Comparison of ENCODE assay signal across 28 cellular contexts in genomic region chr16:57951204-57951960, GRCh38. TPM values are rescaled to one million over a fixed set of nuclear protein-coding genes. Genes with fewer than 3 reads are reported as not detected.
DNase-seq lines count a peak whose midpoint lies in the region; ATAC-seq, FAIRE-seq and TF ChIP-seq lines count a peak whose summit lies in the region.
"Had no signal": no experiment of that assay in that cellular context is flagged by ENCODE, and none has a peak within 500 bp of the region (broad histone marks: within the 10 kb centered on the region; RNA-seq: fewer than 3 reads in every experiment).

No MANE protein-coding gene starts in this region.

- H4K8ac ChIP-seq in trophoblast cell (ENCODE audit: low read depth, low read length) = no peak overlapping the region

- no peak overlapping the region for H2BK5ac ChIP-seq in trophoblast cell (ENCODE audit: low read depth, low read length, poor library complexity)

- CTCF ChIA-PET in GM12878 (lab: Yijun Ruan, JAX) = interaction anchor here (0.6 kb wide), 1 partner anchor 349 kb away, joined by 3 read pairs; no protein-coding TSS in a partner anchor

- peaks cover 0 to 2% (median 0%) of the 10 kb centered on the region in 9 donors for H3K9me3 Mint-ChIP-seq in naive thymus-derived CD8-positive, alpha-beta T cell
- H3K9me3 Mint-ChIP-seq: CD4-positive, CD25-positive, alpha-beta regulatory T cell; CD8-positive, alpha-beta memory T cell had no signal

- no peaks in the 10 kb centered on the region for H3K36me3 Mint-ChIP-seq in naive thymus-derived CD8-positive, alpha-beta T cell
- H3K36me3 Mint-ChIP-seq: CD14-positive monocyte; CD4-positive, alpha-beta memory T cell; CD4-positive, CD25-positive, alpha-beta regulatory T cell; CD8-positive, alpha-beta memory T cell had no signal

- H3K27me3 ChIP-seq in GM12878 (replicated peaks in 1 of 2; ENCODE audit: control insufficient read depth in 2 of 2, insufficient read depth in 2 of 2, low read length in 1 of 2) (no peaks in the 10 kb centered on the region), bronchial epithelial cell (ENCODE audit: control insufficient read depth, insufficient read depth, low read length) (peaks cover 2% of the 10 kb centered on the region), trophoblast cell (ENCODE audit: insufficient read depth, low read length) (no peaks in the 10 kb centered on the region)
- H3K27me3 ChIP-seq: BE2C, BLaER1 had no signal

- TF ChIP-seq POLR2A in GM12878 (IDR thresholded peaks at IDR 0.05; ENCODE audit: low read depth, low read length) = no peak

- no peak for TF ChIP-seq RAD21 in GM12878 (IDR thresholded peaks at IDR 0.05; ENCODE audit: insufficient read depth, low read depth, low read length)

- H3K36me3 ChIP-seq in GM12878 (ENCODE audit: control insufficient read depth in 2 of 2, insufficient read depth in 2 of 2, low read length in 1 of 2) = no peaks in the 10 kb centered on the region
- H3K36me3 ChIP-seq in bronchial epithelial cell (ENCODE audit: control insufficient read depth, insufficient read depth, low read length) = no peaks in the 10 kb centered on the region
- H3K36me3 ChIP-seq in trophoblast cell (ENCODE audit: control insufficient read depth in 1 of 2, insufficient read depth in 2 of 2, low read length in 2 of 2) = no peaks in the 10 kb centered on the region
- H3K36me3 ChIP-seq: BE2C, BLaER1 had no signal

- no peak overlapping the region for H3K4me3 Mint-ChIP-seq in naive thymus-derived CD8-positive, alpha-beta T cell
- H3K4me3 Mint-ChIP-seq: CD14-positive monocyte; CD4-positive, alpha-beta memory T cell; CD4-positive, CD25-positive, alpha-beta regulatory T cell; CD8-positive, alpha-beta memory T cell had no signal

- no peaks in the 10 kb centered on the region for H3K9me3 ChIP-seq in GM12878 (replicated peaks; ENCODE audit: control insufficient read depth, insufficient read depth, low read length)
- H3K9me3 ChIP-seq in trophoblast cell (ENCODE audit: insufficient read depth, low read depth, low read length) = no peaks in the 10 kb centered on the region
- H3K9me3 ChIP-seq: BE2C, BLaER1, Caco-2 had no signal

- H4K20me1 ChIP-seq in GM12878 (ENCODE audit: control insufficient read depth, insufficient read depth) = no peaks in the 10 kb centered on the region
- H4K20me1 ChIP-seq: BLaER1 had no signal

- ATAC-seq in GM12878 = no peak
- ATAC-seq in GM19023 (IDR thresholded peaks at IDR 0.05; ENCODE audit: unreplicated experiment) = no peak
- ATAC-seq in naive thymus-derived CD8-positive, alpha-beta T cell = no peak

- no peak for DNase-seq in HTR-8/SVneo (ENCODE audit: insufficient read length, low spot score)
- DNase-seq in GM12878 (ENCODE audit: low read depth, low spot score) = no peak
- peak; percentile 25 for DNase-seq in bronchial epithelial cell (ENCODE audit: low read depth)
- peak; percentile 54 to 59 for DNase-seq in trophoblast cell
- DNase-seq in COLO668 (lab: John Stamatoyannopoulos, UW; ENCODE audit: unreplicated experiment) = no peak
- DNase-seq in naive thymus-derived CD8-positive, alpha-beta T cell = no peak
- DNase-seq: 8988T; ACHN; BE2C; C1 segment of cervical spinal cord; Caco-2; Calu3; CD4-positive, alpha-beta memory T cell; CD4-positive, CD25-positive, alpha-beta regulatory T cell; DMS79 treated with DMSO at 0.1 percent for 48 hours; GF-D8 had no signal

- RAD21 ChIA-PET in GM12878 (lab: Charles Lee; ENCODE audit: unreplicated experiment) = no interaction called here

- H3K9ac ChIP-seq in GM12878 (ENCODE audit: control insufficient read depth, insufficient read depth, low read length) (no peak overlapping the region), trophoblast cell (ENCODE audit: low read length) (no peak overlapping the region)
- H3K9ac ChIP-seq: BLaER1 had no signal

- no TSS peak for BruUV-seq in GM12878 (replicated peaks; lab: Mats Ljungman, UMichigan)

- no peak overlapping the region for H2BK120ac ChIP-seq in trophoblast cell (ENCODE audit: insufficient read depth, low read length, poor library complexity)

- TF ChIP-seq CTCF in GM12878 (IDR thresholded peaks at IDR 0.05 in 2 of 3, conservative IDR thresholded peaks at IDR 0.05 in 1 of 3; ENCODE audit: control insufficient read depth in 2 of 3, extremely low read depth in 1 of 3, insufficient read depth in 1 of 3, low read depth in 3 of 3, low read length in 3 of 3) (no peak), bronchial epithelial cell (IDR thresholded peaks at IDR 0.05; ENCODE audit: insufficient read depth, low read length, severe bottlenecking) (no peak)

- no peak overlapping the region for H3K4ac ChIP-seq in trophoblast cell (ENCODE audit: low read depth, low read length)

- TF ChIP-seq EP300 in GM12878 (IDR thresholded peaks at IDR 0.05; ENCODE audit: borderline replicate concordance in 1 of 2, control insufficient read depth in 1 of 2, low read depth in 2 of 2, low read length in 2 of 2) = no peak

- POLR2A ChIA-PET in GM12878 (lab: Charles Lee) = no interaction called here
- POLR2A ChIA-PET in naive thymus-derived CD8-positive, alpha-beta T cell (lab: Charles Lee) = no interaction called here

- FAIRE-seq in HTR-8/SVneo (lab: Jason Lieb, UNC) = peak; percentile 59
- FAIRE-seq in GM12878 (lab: Jason Lieb, UNC) = no peak
- FAIRE-seq in bronchial epithelial cell (lab: Jason Lieb, UNC) = no peak
- FAIRE-seq: A204.1, D721Med, G401.6, GM12892, GM18507, GM19239 had no signal

- H4K91ac ChIP-seq in trophoblast cell (ENCODE audit: low read depth, low read length) = no peak overlapping the region

- intact Hi-C loops in GM12878 (cut with micrococcal nuclease; ENCODE audit: unreplicated experiment) = no loop called here

- H3K27me3 Mint-ChIP-seq in naive thymus-derived CD8-positive, alpha-beta T cell = peaks cover 0 to 7% (median 0%) of the 10 kb centered on the region in 5 donors

- H3K27ac Mint-ChIP-seq in naive thymus-derived CD8-positive, alpha-beta T cell = no peak overlapping the region
- H3K27ac Mint-ChIP-seq: CD4-positive, alpha-beta memory T cell had no signal

- in situ Hi-C loops in GM12878 (cut with MboI) = no loop called here

- H3K4me2 ChIP-seq in GM12878 (ENCODE audit: control insufficient read depth, insufficient read depth) (no peak overlapping the region), trophoblast cell (ENCODE audit: low read length) (no peak overlapping the region)
- H3K4me2 ChIP-seq: BLaER1 had no signal

- H3K14ac ChIP-seq in trophoblast cell (ENCODE audit: low read length) = no peak overlapping the region

- H2AK5ac ChIP-seq in trophoblast cell (ENCODE audit: low read length) = no peak overlapping the region

- no peaks in the 10 kb centered on the region for H3K79me1 ChIP-seq in trophoblast cell (ENCODE audit: low read length)

- H4K12ac ChIP-seq in trophoblast cell (ENCODE audit: low read depth, low read length) = no peak overlapping the region

- no peaks in the 10 kb centered on the region for H3K4me1 Mint-ChIP-seq in naive thymus-derived CD8-positive, alpha-beta T cell
- H3K4me1 Mint-ChIP-seq: CD14-positive monocyte; CD4-positive, alpha-beta memory T cell; CD8-positive, alpha-beta memory T cell had no signal

- H3K27ac ChIP-seq in GM12878 (ENCODE audit: control insufficient read depth, insufficient read depth) (no peak overlapping the region), trophoblast cell (ENCODE audit: low read depth, low read length) (no peak overlapping the region)
- H3K27ac ChIP-seq: BLaER1 had no signal

- no peaks in the 10 kb centered on the region for H3K4me1 ChIP-seq in GM12878 (ENCODE audit: control insufficient read depth, insufficient read depth, low read length)
- H3K4me1 ChIP-seq in trophoblast cell (ENCODE audit: control insufficient read depth in 1 of 2, insufficient read depth in 2 of 2, low read length in 2 of 2) = no peaks in the 10 kb centered on the region
- H3K4me1 ChIP-seq: BLaER1, Caco-2 had no signal

- H3K23ac ChIP-seq in trophoblast cell (ENCODE audit: low read length) = no peak overlapping the region

- SMC1A ChIA-PET in GM12878 (lab: Charles Lee; ENCODE audit: uncharacterized antibody, unreplicated experiment) = no interaction called here

- H2AFZ ChIP-seq in GM12878 (ENCODE audit: control insufficient read depth, low read depth, low read length) (no peak overlapping the region), trophoblast cell (ENCODE audit: insufficient read depth, low read length, poor library complexity) (no peak overlapping the region)

- no peaks in the 10 kb centered on the region for H3K79me2 ChIP-seq in GM12878 (ENCODE audit: control insufficient read depth, insufficient read depth, low read length)
- no peaks in the 10 kb centered on the region for H3K79me2 ChIP-seq in trophoblast cell (ENCODE audit: control insufficient read depth, insufficient read depth, low read length, poor library complexity)

- WGBS in GM12878 (ENCODE audit: insufficient coverage, insufficient replicate concordance, low lambda C conversion rate, missing lambda C conversion rate) = 25% methylated on average over 7 of the region's 7 CpGs
- WGBS in trophoblast cell (ENCODE audit: extremely low coverage, insufficient coverage, insufficient read length) = no CpG with 5 or more reads among the region's 7 CpGs

- no peak overlapping the region for H3K18ac ChIP-seq in trophoblast cell (ENCODE audit: low read length)

- H3K4me3 ChIP-seq in GM12878 = no peak overlapping the region
- H3K4me3 ChIP-seq in bronchial epithelial cell (ENCODE audit: low read depth, low read length) = no peak overlapping the region
- H3K4me3 ChIP-seq in trophoblast cell (ENCODE audit: low read depth, low read length) = no peak overlapping the region
- H3K4me3 ChIP-seq: BLaER1 had no signal

- no peak overlapping the region for H2BK12ac ChIP-seq in trophoblast cell (ENCODE audit: low read length)

RNA-seq across cellular contexts. Expression of gene CNGB1, which starts 19.5 kb away (rescaled TPM):
- not detected in 2 replicates for total RNA-seq in GM12878 (2013; cell fraction: nucleolus; rRNA removed)
- not detected in 2 replicates for total RNA-seq in GM12878 (2014; rRNA removed)
- total RNA-seq in GM12878 (2014; rRNA removed; fragmentation: Illumina TruSeq; extraction: Trizol) = not detected in 2 replicates
- not detected in 2 replicates for total RNA-seq in GM12878 (2021)
- not detected for polyA plus RNA-seq in GM12878 (2011; ENCODE audit: low read depth)
- 0.03 TPM in 1 of 2 replicates, not detected in the other for polyA plus RNA-seq in GM12878 (2011; rRNA removed)
- polyA plus RNA-seq in GM12878 (2011; cell fraction: cytosol; rRNA removed) = 0.03 and 0.10 TPM in 2 replicates
- polyA plus RNA-seq in GM12878 (2011; cell fraction: nucleus; rRNA removed) = 0.04 and 0.15 TPM in 2 replicates
- polyA plus RNA-seq in GM12878 (2012) = not detected in 2 replicates
- not detected in 2 replicates for polyA plus RNA-seq in GM12878 (2014; fragmentation: Illumina TruSeq; extraction: Trizol)
- not detected for polyA plus RNA-seq in GM12878 (2014; fragmentation: Nextera tagmentation; extraction: Ambion mirVana)
- not detected in 2 replicates for polyA plus RNA-seq in GM12878 (2014; rRNA removed)
- not detected for polyA plus RNA-seq in GM12878 (2016; fragmentation: Nextera tagmentation; extraction: Ambion mirVana)
- not detected in 2 replicates for polyA minus RNA-seq in GM12878 (2011; rRNA and poly(A)+ RNA removed)
- not detected in 2 replicates for polyA minus RNA-seq in GM12878 (2011; cell fraction: cytosol; rRNA and poly(A)+ RNA removed)
- polyA minus RNA-seq in GM12878 (2011; cell fraction: nucleus; rRNA and poly(A)+ RNA removed) = not detected in 2 replicates
- total RNA-seq in bronchial epithelial cell = under 0.01 and 0.26 TPM in 2 replicates
- polyA plus RNA-seq in trophoblast cell (2013) = 0.11 and 0.12 TPM in 2 replicates
- not detected for total RNA-seq in naive thymus-derived CD8-positive, alpha-beta T cell
- polyA plus RNA-seq in naive thymus-derived CD8-positive, alpha-beta T cell = not detected
- total RNA-seq: A673; Caco-2; CD4-positive, alpha-beta memory T cell; CD4-positive, CD25-positive, alpha-beta regulatory T cell; CD8-positive, alpha-beta memory T cell had no signal
- polyA plus RNA-seq: AG04450; CD14-positive monocyte; CD4-positive, alpha-beta memory T cell; CD4-positive, CD25-positive, alpha-beta regulatory T cell; CD8-positive, alpha-beta memory T cell had no signal

RNA-seq across cellular contexts. Expression of gene ZNF319, which starts 49.1 kb away (rescaled TPM):
- total RNA-seq in GM12878 (2013; cell fraction: nucleolus; rRNA removed) = 4.3 and 5.1 TPM in 2 replicates
- 1.4 TPM in 2 replicates for total RNA-seq in GM12878 (2014; rRNA removed)
- total RNA-seq in GM12878 (2014; rRNA removed; fragmentation: Illumina TruSeq; extraction: Trizol) = 1.1 TPM in 2 replicates
- 6.9 and 7.4 TPM in 2 replicates for total RNA-seq in GM12878 (2021)
- polyA plus RNA-seq in GM12878 (2011; ENCODE audit: low read depth) = 1.4 TPM
- 0.72 and 1.7 TPM in 2 replicates for polyA plus RNA-seq in GM12878 (2011; rRNA removed)
- polyA plus RNA-seq in GM12878 (2011; cell fraction: cytosol; rRNA removed) = 2.5 and 2.7 TPM in 2 replicates
- 5.4 and 8.8 TPM in 2 replicates for polyA plus RNA-seq in GM12878 (2011; cell fraction: nucleus; rRNA removed)
- 3.7 and 4.1 TPM in 2 replicates for polyA plus RNA-seq in GM12878 (2012)
- 1.2 and 1.8 TPM in 2 replicates for polyA plus RNA-seq in GM12878 (2014; fragmentation: Illumina TruSeq; extraction: Trizol)
- polyA plus RNA-seq in GM12878 (2014; fragmentation: Nextera tagmentation; extraction: Ambion mirVana) = under 1 TPM; 0.29 to 0.69 TPM
- polyA plus RNA-seq in GM12878 (2014; rRNA removed) = 2.7 and 3.7 TPM in 2 replicates
- polyA plus RNA-seq in GM12878 (2016; fragmentation: Nextera tagmentation; extraction: Ambion mirVana) = 1 to 10 TPM; 2.8 to 3.3 TPM
- 2.8 and 5.1 TPM in 2 replicates for polyA minus RNA-seq in GM12878 (2011; rRNA and poly(A)+ RNA removed)
- polyA minus RNA-seq in GM12878 (2011; cell fraction: cytosol; rRNA and poly(A)+ RNA removed) = 2.1 TPM in 2 replicates
- polyA minus RNA-seq in GM12878 (2011; cell fraction: nucleus; rRNA and poly(A)+ RNA removed) = 5.0 and 7.0 TPM in 2 replicates
- total RNA-seq in bronchial epithelial cell = 2.4 and 3.8 TPM in 2 replicates
- polyA plus RNA-seq in trophoblast cell (2013) = 5.7 and 6.8 TPM in 2 replicates
- total RNA-seq in naive thymus-derived CD8-positive, alpha-beta T cell = 10 to 100 TPM; 20.2 to 21.6 TPM
- polyA plus RNA-seq in naive thymus-derived CD8-positive, alpha-beta T cell = 10 to 100 TPM in 1 of 3 donors, 1 to 10 TPM in 2; 3.7 to 10.7 (median 6.0) TPM

RNA-seq across cellular contexts. Expression of gene USB1, which starts 49.8 kb away (rescaled TPM):
- total RNA-seq in GM12878 (2013; cell fraction: nucleolus; rRNA removed) = 44.1 and 54.1 TPM in 2 replicates
- total RNA-seq in GM12878 (2014; rRNA removed) (9.7 and 9.9 TPM in 2 replicates), GM12878 (2014; rRNA removed; fragmentation: Illumina TruSeq; extraction: Trizol) (9.4 and 10.0 TPM in 2 replicates), GM12878 (2021) (50.2 and 50.8 TPM in 2 replicates), bronchial epithelial cell (25.5 and 29.5 TPM in 2 replicates)
- 20.3 TPM for polyA plus RNA-seq in GM12878 (2011; ENCODE audit: low read depth)
- polyA plus RNA-seq in GM12878 (2011; rRNA removed) (28.3 and 45.4 TPM in 2 replicates), GM12878 (2014; fragmentation: Illumina TruSeq; extraction: Trizol) (37.6 and 39.7 TPM in 2 replicates), GM12878 (2014; fragmentation: Nextera tagmentation; extraction: Ambion mirVana) (1 to 10 TPM; 7.9 to 8.7 TPM), GM12878 (2014; rRNA removed) (41.1 and 43.5 TPM in 2 replicates), GM12878 (2016; fragmentation: Nextera tagmentation; extraction: Ambion mirVana) (10 to 100 TPM; 53.2 to 72.2 TPM)
- 50.4 and 59.0 TPM in 2 replicates for polyA plus RNA-seq in GM12878 (2011; cell fraction: cytosol; rRNA removed)
- 40.6 and 53.8 TPM in 2 replicates for polyA plus RNA-seq in GM12878 (2011; cell fraction: nucleus; rRNA removed)
- polyA plus RNA-seq in GM12878 (2012) = 21.3 and 31.1 TPM in 2 replicates
- 33.4 and 50.6 TPM in 2 replicates for polyA minus RNA-seq in GM12878 (2011; rRNA and poly(A)+ RNA removed)
- polyA minus RNA-seq in GM12878 (2011; cell fraction: cytosol; rRNA and poly(A)+ RNA removed) = 28.3 and 28.5 TPM in 2 replicates
- polyA minus RNA-seq in GM12878 (2011; cell fraction: nucleus; rRNA and poly(A)+ RNA removed) = 19.0 and 30.3 TPM in 2 replicates
- 36.6 and 37.1 TPM in 2 replicates for polyA plus RNA-seq in trophoblast cell (2013)
- 10 to 100 TPM; 30.2 to 31.4 TPM for total RNA-seq in naive thymus-derived CD8-positive, alpha-beta T cell
- 10 to 100 TPM; 31.1 to 36.4 (median 32.8) TPM for polyA plus RNA-seq in naive thymus-derived CD8-positive, alpha-beta T cell

Comparison
In these comparisons a context has a peak if more than half of its experiments do, and no peak if none do; other contexts are left out.
1. DNase-seq: peak in bronchial epithelial cell (single experiment) and trophoblast cell (2 of 2); none in HTR-8/SVneo (single experiment), GM12878 (single experiment), COLO668 (single experiment) and naive thymus-derived CD8-positive, alpha-beta T cell (0 of 10).